ENCODE assay signal across 10 cellular contexts in genomic region chr15:72189250-72189902, GRCh38.
"Had no signal": no experiment of that assay in that cellular context is flagged by ENCODE, and none has a peak within 500 bp of the region (broad histone marks: within the 10 kb centered on the region; RNA-seq: fewer than 3 reads in every experiment).

No MANE protein-coding gene starts in this region.

- FAIRE-seq: H1, H54, K562 had no signal

- ATAC-seq: GM23338, K562 had no signal

- DNase-seq: H9, HCEC 1CT, HFFc6, IMR-90, KG1 had no signal

- H2AFZ ChIP-seq: GM23338 had no signal

- H3K27ac ChIP-seq: HL-60 had no signal

- H3K4me3 ChIP-seq: GM23338, K562 had no signal

- H3K4me2 ChIP-seq: GM23338 had no signal
